In genomic region chr22:26584010-26584409, GRCh38 we compare ENCODE assay signal across 24 cellular contexts. TPM values are rescaled to one million over a fixed set of nuclear protein-coding genes. Genes with fewer than 3 reads are reported as not detected.
DNase-seq lines count a peak whose midpoint lies in the region; ATAC-seq and TF ChIP-seq lines count a peak whose summit lies in the region.
"Had no signal": no experiment of that assay in that cellular context is flagged by ENCODE, and none has a peak within 500 bp of the region (broad histone marks: within the 10 kb centered on the region; RNA-seq: fewer than 3 reads in every experiment).

No MANE protein-coding gene starts in this region.

- H3K36me3 ChIP-seq in RWPE2 (ENCODE audit: low read depth) (peaks cover 10% of the 10 kb centered on the region; the same call in 1 of the 2 replicates), subcutaneous abdominal adipose tissue (ENCODE audit: control insufficient read depth in 5 of 5, insufficient read depth in 5 of 5, low read length in 5 of 5) (peaks cover 0 to 11% (median 6%) of the 10 kb centered on the region in 5 donors)

- peaks cover 11% of the 10 kb centered on the region for H3K4me1 ChIP-seq in RWPE2 (ENCODE audit: insufficient read depth, poor library complexity, severe bottlenecking)
- H3K4me1 ChIP-seq in subcutaneous abdominal adipose tissue (ENCODE audit: control insufficient read depth in 5 of 5, insufficient read depth in 5 of 5, low read length in 5 of 5): peaks cover 0 to 56% (median 54%) of the 10 kb centered on the region in 5 donors

- H3K27me3 Mint-ChIP-seq in activated CD8-positive, alpha-beta memory T cell treated with anti-CD3 and anti-CD28 coated beads, Interleukin-2, amount 10 ng/mL, durations not matched to agents 7 days and 5 days: no peaks in the 10 kb centered on the region
- peaks cover 0 to 5% (median 4%) of the 10 kb centered on the region in 3 donors for H3K27me3 Mint-ChIP-seq in immature natural killer cell (ENCODE audit: low read depth in 3 of 3)
- H3K27me3 Mint-ChIP-seq: activated CD4-positive, alpha-beta T cell treated with anti-CD3 and anti-CD28 coated beads, Interleukin-2, amount 10 ng/mL, durations not matched to agents 7 days and 5 days; activated naive CD4-positive, alpha-beta T cell treated with anti-CD3 and anti-CD28 coated beads, Interleukin-2, amount 50 U/mL, for 24 hours had no signal

- H3K9me3 ChIP-seq in RWPE2 (ENCODE audit: severe bottlenecking) (no peaks in the 10 kb centered on the region), subcutaneous abdominal adipose tissue (ENCODE audit: control insufficient read depth in 5 of 5, low read length in 5 of 5) (peaks cover 0 to 2% (median 0%) of the 10 kb centered on the region in 5 donors)
- H3K9me3 ChIP-seq: upper lobe of left lung had no signal

- peaks cover 85% of the 10 kb centered on the region for H3K4me1 Mint-ChIP-seq in activated CD8-positive, alpha-beta memory T cell treated with anti-CD3 and anti-CD28 coated beads, Interleukin-2, amount 10 ng/mL, durations not matched to agents 7 days and 5 days
- peaks cover 95 to 99% of the 10 kb centered on the region in 2 donors for H3K4me1 Mint-ChIP-seq in immature natural killer cell

- peak overlapping the region; percentile 70 for H3K27ac Mint-ChIP-seq in activated CD8-positive, alpha-beta memory T cell treated with anti-CD3 and anti-CD28 coated beads, Interleukin-2, amount 10 ng/mL, durations not matched to agents 7 days and 5 days
- peak overlapping the region; percentile 92 to 97 (median 95) for H3K27ac Mint-ChIP-seq in immature natural killer cell
- H3K27ac Mint-ChIP-seq: activated CD4-positive, alpha-beta T cell treated with anti-CD3 and anti-CD28 coated beads, Interleukin-2, amount 10 ng/mL, durations not matched to agents 7 days and 5 days; activated naive CD4-positive, alpha-beta T cell treated with anti-CD3 and anti-CD28 coated beads, Interleukin-2, amount 50 U/mL, for 24 hours had no signal

- no peak for DNase-seq in activated CD8-positive, alpha-beta memory T cell treated with anti-CD3 and anti-CD28 coated beads, Interleukin-2, amount 10 ng/mL, durations not matched to agents 7 days and 5 days
- DNase-seq in activated CD8-positive, alpha-beta memory T cell treated with anti-CD3 and anti-CD28 coated beads, Interleukin-2, amount 50 U/mL, for 4 hours: no peak
- DNase-seq in RWPE2 (ENCODE audit: low spot score) (no peak), immature natural killer cell (no peak), globus pallidus (ENCODE audit: low spot score) (no peak), DMS153 (lab: John Stamatoyannopoulos, UW) (no peak), occipital lobe (lab: John Stamatoyannopoulos, UW) (no peak)
- DNase-seq: activated CD4-positive, alpha-beta T cell treated with anti-CD3 and anti-CD28 coated beads, Interleukin-2, amount 10 ng/mL, durations not matched to agents 7 days and 5 days; C1 segment of cervical spinal cord; heart left ventricle; KG1; left ventricle myocardium superior; NCI-H2029; NCI-H446 treated with DMSO at 0.1 percent for 48 hours; nucleus accumbens; RPMI8226; stimulated activated naive CD4-positive, alpha-beta T cell treated with Interleukin-2 at 50 U/mL for 16 hours; SW 1271; upper lobe of left lung had no signal

- ATAC-seq in activated CD8-positive, alpha-beta memory T cell treated with anti-CD3 and anti-CD28 coated beads, Interleukin-2, amount 10 ng/mL, durations not matched to agents 7 days and 5 days: no peak
- ATAC-seq in RWPE2 (ENCODE audit: low read depth): no peak
- ATAC-seq: heart left ventricle, left ventricle myocardium superior, sciatic nerve had no signal

- H3K27me3 ChIP-seq in RWPE2 (ENCODE audit: insufficient read depth, poor library complexity, severe bottlenecking) (no peaks in the 10 kb centered on the region), subcutaneous abdominal adipose tissue (ENCODE audit: control insufficient read depth in 5 of 5, insufficient read depth in 4 of 5, low read length in 5 of 5) (no peaks in the 10 kb centered on the region)
- H3K27me3 ChIP-seq: heart left ventricle, upper lobe of left lung had no signal

- H3K36me3 Mint-ChIP-seq in activated CD8-positive, alpha-beta memory T cell treated with anti-CD3 and anti-CD28 coated beads, Interleukin-2, amount 10 ng/mL, durations not matched to agents 7 days and 5 days: peaks cover 44% of the 10 kb centered on the region
- H3K36me3 Mint-ChIP-seq in immature natural killer cell: peaks cover 18 to 36% (median 23%) of the 10 kb centered on the region in 3 donors
- H3K36me3 Mint-ChIP-seq: activated naive CD4-positive, alpha-beta T cell treated with anti-CD3 and anti-CD28 coated beads, Interleukin-2, amount 50 U/mL, for 24 hours had no signal

- H3K4me3 Mint-ChIP-seq in activated CD8-positive, alpha-beta memory T cell treated with anti-CD3 and anti-CD28 coated beads, Interleukin-2, amount 10 ng/mL, durations not matched to agents 7 days and 5 days: no peak overlapping the region
- peak overlapping the region; percentile 82 to 91 (median 87) for H3K4me3 Mint-ChIP-seq in immature natural killer cell
- H3K4me3 Mint-ChIP-seq: activated CD4-positive, alpha-beta T cell treated with anti-CD3 and anti-CD28 coated beads, Interleukin-2, amount 10 ng/mL, durations not matched to agents 7 days and 5 days; activated naive CD4-positive, alpha-beta T cell treated with anti-CD3 and anti-CD28 coated beads, Interleukin-2, amount 50 U/mL, for 24 hours had no signal

- H3K9ac ChIP-seq in subcutaneous abdominal adipose tissue (ENCODE audit: low read length in 5 of 5): no peak overlapping the region

- CTCF ChIA-PET in activated CD8-positive, alpha-beta memory T cell treated with anti-CD3 and anti-CD28 coated beads, Interleukin-2, amount 10 ng/mL, durations not matched to agents 7 days and 5 days (lab: Charles Lee): interaction anchor here (0.6 to 1.1 kb wide), 2 partner anchors 11 to 1383 kb away, joined by 3 to 4 read pairs; no protein-coding TSS in a partner anchor

- no peak for TF ChIP-seq CTCF in RWPE2 (IDR thresholded peaks at IDR 0.05; ENCODE audit: poor library complexity, severe bottlenecking)

- H3K4me3 ChIP-seq in RWPE2 (ENCODE audit: severe bottlenecking) (no peak overlapping the region), subcutaneous abdominal adipose tissue (ENCODE audit: low read depth in 1 of 5, low read length in 5 of 5) (no peak overlapping the region)
- H3K4me3 ChIP-seq: heart left ventricle, upper lobe of left lung had no signal

- H3K27ac ChIP-seq in RWPE2 (ENCODE audit: poor library complexity, severe bottlenecking) (peak overlapping the region; percentile 45), subcutaneous abdominal adipose tissue (ENCODE audit: low read depth, low read length) (peak overlapping the region; percentile 68)

- no peaks in the 10 kb centered on the region for H3K9me3 Mint-ChIP-seq in activated CD8-positive, alpha-beta memory T cell treated with anti-CD3 and anti-CD28 coated beads, Interleukin-2, amount 10 ng/mL, durations not matched to agents 7 days and 5 days (ENCODE audit: low read depth)
- H3K9me3 Mint-ChIP-seq in immature natural killer cell: no peaks in the 10 kb centered on the region
- H3K9me3 Mint-ChIP-seq: activated CD4-positive, alpha-beta T cell treated with anti-CD3 and anti-CD28 coated beads, Interleukin-2, amount 10 ng/mL, durations not matched to agents 7 days and 5 days; activated naive CD4-positive, alpha-beta T cell treated with anti-CD3 and anti-CD28 coated beads, Interleukin-2, amount 50 U/mL, for 24 hours had no signal

RNA-seq across cellular contexts. Expression of gene TPST2, which starts 5.9 kb away (rescaled TPM):
- 10 to 100 TPM; 61.6 to 81.6 TPM for total RNA-seq in activated CD8-positive, alpha-beta memory T cell treated with anti-CD3 and anti-CD28 coated beads, Interleukin-2, amount 10 ng/mL, durations not matched to agents 7 days and 5 days
- 100 to 1,000 TPM; 352 to 519 (median 512) TPM for polyA plus RNA-seq in immature natural killer cell
- 11.4 TPM for total RNA-seq in occipital lobe

RNA-seq across cellular contexts. Expression of gene CRYBB1, which starts 33.8 kb away (rescaled TPM):
- under 1 TPM in 1 of 2 experiments, not detected in 1; 0.38 TPM for total RNA-seq in activated CD8-positive, alpha-beta memory T cell treated with anti-CD3 and anti-CD28 coated beads, Interleukin-2, amount 10 ng/mL, durations not matched to agents 7 days and 5 days
- polyA plus RNA-seq in immature natural killer cell: not detected
- 0.62 TPM for total RNA-seq in occipital lobe
- total RNA-seq: activated CD4-positive, alpha-beta T cell treated with anti-CD3 and anti-CD28 coated beads, Interleukin-2, amount 10 ng/mL, durations not matched to agents 7 days and 5 days; fibroblast of lung had no signal
- polyA plus RNA-seq: fibroblast of lung had no signal

RNA-seq across cellular contexts. Expression of gene CRYBA4, which starts 37.8 kb away (rescaled TPM):
- total RNA-seq in activated CD8-positive, alpha-beta memory T cell treated with anti-CD3 and anti-CD28 coated beads, Interleukin-2, amount 10 ng/mL, durations not matched to agents 7 days and 5 days: under 1 TPM in 1 of 2 experiments, not detected in 1; 0.38 TPM
- under 1 TPM in 2 of 3 donors, not detected in 1; 0.46 to 0.95 TPM for polyA plus RNA-seq in immature natural killer cell
- not detected for total RNA-seq in occipital lobe
- total RNA-seq: activated CD4-positive, alpha-beta T cell treated with anti-CD3 and anti-CD28 coated beads, Interleukin-2, amount 10 ng/mL, durations not matched to agents 7 days and 5 days; fibroblast of lung; heart left ventricle; left ventricle myocardium superior; mucosa of gallbladder; sciatic nerve; upper lobe of left lung had no signal
- polyA plus RNA-seq: fibroblast of lung, heart left ventricle had no signal
